Comparison of ENCODE assay signal across 10 cellular contexts in genomic region chr4:94516067-94516466, GRCh38.
DNase-seq lines count a peak whose midpoint lies in the region; ATAC-seq, FAIRE-seq and TF ChIP-seq lines count a peak whose summit lies in the region.
"Had no signal": no experiment of that assay in that cellular context is flagged by ENCODE, and none has a peak within 500 bp of the region (broad histone marks: within the 10 kb centered on the region; RNA-seq: fewer than 3 reads in every experiment).

No MANE protein-coding gene starts in this region.

- POLR2A ChIA-PET in AG04450 (lab: Yijun Ruan, JAX), result interaction anchor here (0.6 to 0.7 kb wide), 2 partner anchors 11 to 16 kb away, joined by 3 to 4 read pairs; no protein-coding TSS in a partner anchor

- TF ChIP-seq POLR2A in right lobe of liver (IDR thresholded peaks at IDR 0.05), result no peak

- H3K36me3 ChIP-seq in right lobe of liver, result no peaks in the 10 kb centered on the region

- H3K27ac ChIP-seq in AG04450 (ENCODE audit: low read depth, low read length) (peak overlapping the region; percentile 81), right lobe of liver (no peak overlapping the region)

- ATAC-seq in right lobe of liver (peak; percentile 33 to 73 (median 65)), HG02678 (IDR thresholded peaks at IDR 0.05; ENCODE audit: unreplicated experiment) (no peak)

- FAIRE-seq in HTR-8/SVneo (lab: Jason Lieb, UNC), result no peak
- FAIRE-seq: colon had no signal

- no peaks in the 10 kb centered on the region for H3K27me3 ChIP-seq in AG04450 (ENCODE audit: control insufficient read depth, insufficient read depth, low read length)
- H3K27me3 ChIP-seq in right lobe of liver, result no peaks in the 10 kb centered on the region

- TF ChIP-seq CTCF in AG04450 (IDR thresholded peaks at IDR 0.05; ENCODE audit: low read depth, low read length) (no peak), choroid plexus epithelial cell (conservative IDR thresholded peaks at IDR 0.05; ENCODE audit: low read depth, low read length) (no peak), right lobe of liver (IDR thresholded peaks at IDR 0.05) (no peak)

- H3K4me3 ChIP-seq in AG04450 (ENCODE audit: low read depth, low read length), result no peak overlapping the region
- no peak overlapping the region for H3K4me3 ChIP-seq in choroid plexus epithelial cell (ENCODE audit: low read depth, low read length)
- H3K4me3 ChIP-seq in right lobe of liver, result no peak overlapping the region

- H3K9me3 ChIP-seq in AG04450 (ENCODE audit: control insufficient read depth, insufficient read depth, low read length) (no peaks in the 10 kb centered on the region), right lobe of liver (no peaks in the 10 kb centered on the region)

- 50% methylated on average over 3 of the region's 3 CpGs for WGBS in right lobe of liver (ENCODE audit: insufficient coverage, low coverage, low lambda C conversion rate, missing lambda C conversion rate)

- peaks cover 0 to 32% (median 11%) of the 10 kb centered on the region in 4 donors for H3K4me1 ChIP-seq in right lobe of liver

- CTCF ChIA-PET in AG04450 (lab: Charles Lee), result interaction anchor here (1.0 kb wide), 1 partner anchor 109 kb away, joined by 3 read pairs; no protein-coding TSS in a partner anchor

- intact Hi-C loops in right lobe of liver (cut with DNase I), result no loop called here

- peak; percentile 64 for DNase-seq in AG04450 (ENCODE audit: low read depth, low spot score)
- DNase-seq in HS-5 (ENCODE audit: low read depth), result peak; percentile 38
- DNase-seq in choroid plexus epithelial cell (ENCODE audit: low read depth), result peak; percentile 78
- DNase-seq in right lobe of liver, result no peak
- no peak for DNase-seq in amygdala (lab: John Stamatoyannopoulos, UW)
- no peak for DNase-seq in HTR-8/SVneo (ENCODE audit: insufficient read length, low spot score)
- no peak for DNase-seq in T1000 (lab: John Stamatoyannopoulos, UW)
- DNase-seq: CD4-positive, CD25-positive, alpha-beta regulatory T cell had no signal

Comparison
In these comparisons a context has a peak if more than half of its experiments do, and no peak if none do; other contexts are left out.
1. DNase-seq: peak in AG04450 (single experiment), HS-5 (single experiment) and choroid plexus epithelial cell (single experiment); none in right lobe of liver (0 of 3), amygdala (0 of 56), HTR-8/SVneo (single experiment) and T1000 (single experiment).